20 cellular contexts compared by ENCODE assay signal in genomic region chr9:127135056-127135745, GRCh38. TPM values are rescaled to one million over a fixed set of nuclear protein-coding genes. Genes with fewer than 3 reads are reported as not detected.
DNase-seq lines count a peak whose midpoint lies in the region; ATAC-seq and TF ChIP-seq lines count a peak whose summit lies in the region.
"Had no signal": no experiment of that assay in that cellular context is flagged by ENCODE, and none has a peak within 500 bp of the region (broad histone marks: within the 10 kb centered on the region; RNA-seq: fewer than 3 reads in every experiment).

No MANE protein-coding gene starts in this region.

- H4K91ac ChIP-seq in neuronal stem cell (ENCODE audit: low read depth, low read length, poor library complexity) = no peak overlapping the region

- H3K79me1 ChIP-seq in neuronal stem cell (ENCODE audit: low read depth, low read length) = no peaks in the 10 kb centered on the region

- TF ChIP-seq CTCF in endodermal cell (conservative IDR thresholded peaks at IDR 0.05) = no peak
- no peak for TF ChIP-seq CTCF in transverse colon (IDR thresholded peaks at IDR 0.05)

- no peak overlapping the region for H2BK5ac ChIP-seq in neuronal stem cell (ENCODE audit: low read length)

- H3K4ac ChIP-seq in neuronal stem cell (ENCODE audit: low read length) = no peak overlapping the region

- H3K18ac ChIP-seq in neuronal stem cell (ENCODE audit: low read length) = peak overlapping the region; percentile 8

- no peaks in the 10 kb centered on the region for H3K9me3 ChIP-seq in endodermal cell (ENCODE audit: control insufficient read depth, low read length)
- H3K9me3 ChIP-seq in neuronal stem cell (replicated peaks in 1 of 2; ENCODE audit: control insufficient read depth in 2 of 2, insufficient read depth in 1 of 2, low read depth in 1 of 2, low read length in 2 of 2) = no peaks in the 10 kb centered on the region
- H3K9me3 ChIP-seq in transverse colon = no peaks in the 10 kb centered on the region
- H3K9me3 ChIP-seq in T-helper 17 cell (ENCODE audit: control insufficient read depth, low read length, poor library complexity, severe bottlenecking) = no peaks in the 10 kb centered on the region
- H3K9me3 ChIP-seq: BLaER1 treated with 17β-estradiol and CSF1 and Interleukin-3, amounts not matched to agents 10 nM and 100 nM had no signal

- H3K9me3 Mint-ChIP-seq in endodermal cell = no peaks in the 10 kb centered on the region
- H3K9me3 Mint-ChIP-seq: stimulated activated memory B cell treated with anti-CD40 and anti-IgM and Interleukin-4, amounts not matched to agents 10 μg/mL and 1 μg/mL and 100 μg/mL, for 72 hours had no signal

- no peak overlapping the region for H3K4me3 ChIP-seq in endodermal cell (ENCODE audit: low read length)
- H3K4me3 ChIP-seq in neuronal stem cell (ENCODE audit: low read length in 2 of 2) = no peak overlapping the region
- H3K4me3 ChIP-seq in transverse colon = no peak overlapping the region
- H3K4me3 ChIP-seq: BLaER1 treated with 17β-estradiol and CSF1 and Interleukin-3, amounts not matched to agents 10 nM and 100 nM had no signal

- H4K8ac ChIP-seq in neuronal stem cell (ENCODE audit: low read depth, low read length) = no peak overlapping the region

- H3K27ac ChIP-seq in endodermal cell (ENCODE audit: low read depth, low read length) (no peak overlapping the region), neuronal stem cell (replicated peaks; ENCODE audit: low read length) (no peak overlapping the region), transverse colon (peak overlapping the region; percentile 80 to 85 (median 82))

- DNase-seq in activated T-cell treated with anti-CD3 and anti-CD28 coated beads, Interleukin-2, amount 50 U/mL, for 48 hours = peak; percentile 11 to 12
- DNase-seq in activated T-cell treated with anti-CD3 and anti-CD28 coated beads, Interleukin-2, amount 50 U/mL, for 1 hour = no peak
- DNase-seq in endodermal cell (peak; percentile 33), neuronal stem cell (ENCODE audit: low spot score) (no peak), transverse colon (no peak), NCI-H69 (lab: John Stamatoyannopoulos, UW) (no peak), T-helper 17 cell (no peak)
- DNase-seq in stimulated activated naive CD4-positive, alpha-beta T cell treated with Interleukin-2 at 50 U/mL for 16 hours (lab: John Stamatoyannopoulos, UW) = no peak
- DNase-seq: activated CD4-positive, alpha-beta T cell treated with anti-CD3 and anti-CD28 coated beads for 4 hours; activated naive CD4-positive, alpha-beta T cell treated with Interleukin-2 at 50 U/mL for 16 hours; anterior cingulate cortex; Calu3; hippocampal formation; Kasumi-1; mammary epithelial cell; NCI-H526; retina had no signal

- no peak overlapping the region for H2BK12ac ChIP-seq in neuronal stem cell (ENCODE audit: low read length)

- no peak for ATAC-seq in T-helper 17 cell
- ATAC-seq: stimulated activated memory B cell treated with anti-CD40 and anti-IgM and Interleukin-4, amounts not matched to agents 10 μg/mL and 1 μg/mL and 100 μg/mL, for 72 hours had no signal

- H3K4me3 Mint-ChIP-seq in endodermal cell (no peak overlapping the region), T-helper 17 cell (no peak overlapping the region)
- H3K4me3 Mint-ChIP-seq: stimulated activated memory B cell treated with anti-CD40 and anti-IgM and Interleukin-4, amounts not matched to agents 10 μg/mL and 1 μg/mL and 100 μg/mL, for 72 hours had no signal

- peaks cover 34% of the 10 kb centered on the region for H3K4me1 ChIP-seq in endodermal cell (ENCODE audit: control insufficient read depth, insufficient read depth, low read length)
- H3K4me1 ChIP-seq in neuronal stem cell (ENCODE audit: control insufficient read depth in 2 of 2, insufficient read depth in 1 of 2, low read depth in 1 of 2, low read length in 2 of 2) = peaks cover 16 to 25% of the 10 kb centered on the region in 2 donors
- H3K4me1 ChIP-seq in transverse colon = peaks cover 7 to 42% (median 16%) of the 10 kb centered on the region in 4 donors

- H3K4me1 Mint-ChIP-seq in endodermal cell (peaks cover 54% of the 10 kb centered on the region), T-helper 17 cell (peaks cover 5% of the 10 kb centered on the region)
- H3K4me1 Mint-ChIP-seq: stimulated activated memory B cell treated with anti-CD40 and anti-IgM and Interleukin-4, amounts not matched to agents 10 μg/mL and 1 μg/mL and 100 μg/mL, for 72 hours had no signal

- H3K9ac ChIP-seq in endodermal cell (ENCODE audit: extremely low read depth, low read length, poor library complexity, severe bottlenecking) (no peak overlapping the region), neuronal stem cell (ENCODE audit: low read depth, low read length, poor library complexity) (no peak overlapping the region)

- no peak overlapping the region for H2AFZ ChIP-seq in neuronal stem cell (ENCODE audit: low read length)

- 86 to 100% methylated on average over 1 to 3 of the region's 4 CpGs for WGBS in endodermal cell (ENCODE audit: insufficient coverage in 1 of 2, insufficient read length in 1 of 2), 2 experiments
- no CpG with 5 or more reads among the region's 4 CpGs for WGBS in neuronal stem cell (ENCODE audit: extremely low coverage in 2 of 2, insufficient read length in 2 of 2, insufficient replicate concordance in 1 of 2), 2 donors
- WGBS in transverse colon (ENCODE audit: low coverage in 1 of 2), 2 donors = 50 to 82% methylated on average over 1 to 4 of the region's 4 CpGs

- H3K36me3 ChIP-seq in endodermal cell (ENCODE audit: control insufficient read depth, insufficient read depth, low read length) (no peaks in the 10 kb centered on the region), neuronal stem cell (replicated peaks in 1 of 2; ENCODE audit: control insufficient read depth in 2 of 2, insufficient read depth in 2 of 2, low read length in 2 of 2) (no peaks in the 10 kb centered on the region), transverse colon (no peaks in the 10 kb centered on the region)
- H3K36me3 ChIP-seq: BLaER1 treated with 17β-estradiol and CSF1 and Interleukin-3, amounts not matched to agents 10 nM and 100 nM had no signal

- peak overlapping the region; percentile 64 for H3K14ac ChIP-seq in neuronal stem cell (ENCODE audit: low read length)

- H2BK15ac ChIP-seq in neuronal stem cell (ENCODE audit: low read length) = peak overlapping the region; percentile 13

- H3K27ac Mint-ChIP-seq in endodermal cell = no peak overlapping the region
- no peak overlapping the region for H3K27ac Mint-ChIP-seq in T-helper 17 cell
- H3K27ac Mint-ChIP-seq: stimulated activated memory B cell treated with anti-CD40 and anti-IgM and Interleukin-4, amounts not matched to agents 10 μg/mL and 1 μg/mL and 100 μg/mL, for 72 hours had no signal

- H3K27me3 ChIP-seq in endodermal cell (ENCODE audit: control insufficient read depth, insufficient read depth, low read length, poor library complexity, severe bottlenecking) (no peaks in the 10 kb centered on the region), neuronal stem cell (ENCODE audit: control insufficient read depth in 3 of 3, insufficient read depth in 3 of 3, low read depth in 1 of 3, low read length in 3 of 3) (peaks cover 0 to 10% (median 0%) of the 10 kb centered on the region in 3 experiments), transverse colon (no peaks in the 10 kb centered on the region)

- H3K36me3 Mint-ChIP-seq in endodermal cell (ENCODE audit: low read depth) = no peaks in the 10 kb centered on the region
- H3K36me3 Mint-ChIP-seq in T-helper 17 cell (ENCODE audit: low read depth) = peaks cover 2% of the 10 kb centered on the region

- no peak overlapping the region for H2AK5ac ChIP-seq in neuronal stem cell (ENCODE audit: low read depth, low read length)

- H2BK120ac ChIP-seq in neuronal stem cell (ENCODE audit: low read depth, low read length) = no peak overlapping the region

- no peak for TF ChIP-seq POLR2A in transverse colon (IDR thresholded peaks at IDR 0.05)

- intact Hi-C loops in transverse colon (cut with DNase I; ENCODE audit: low total_unique reads) = no loop called here

- in situ Hi-C loops in transverse colon (cut with MboI; ENCODE audit: low pct_ligation_motif_present in 1 of 4, low pct_unique_long_range_greater_than_20kb in 1 of 4, low sequenced_read_pairs in 3 of 4) = no loop called here

- H3K27me3 Mint-ChIP-seq in endodermal cell (ENCODE audit: insufficient read depth) = no peaks in the 10 kb centered on the region
- H3K27me3 Mint-ChIP-seq in T-helper 17 cell = no peaks in the 10 kb centered on the region
- H3K27me3 Mint-ChIP-seq: stimulated activated memory B cell treated with anti-CD40 and anti-IgM and Interleukin-4, amounts not matched to agents 10 μg/mL and 1 μg/mL and 100 μg/mL, for 72 hours had no signal

- no peak overlapping the region for H3K4me2 ChIP-seq in neuronal stem cell (ENCODE audit: insufficient read depth, low read length, poor library complexity, severe bottlenecking)

- TF ChIP-seq EP300 in transverse colon (IDR thresholded peaks at IDR 0.05; ENCODE audit: low read depth) = no peak

- peak overlapping the region; percentile 52 for H3K23ac ChIP-seq in neuronal stem cell (ENCODE audit: low read depth, low read length, poor library complexity)

RNA-seq across cellular contexts. Expression of gene ANGPTL2, which starts 12.8 kb away (rescaled TPM):
- total RNA-seq in endodermal cell = 10 to 100 TPM; 14.8 to 17.1 TPM
- polyA plus RNA-seq in endodermal cell (2013, experiment 1 of 2) = 19.1 TPM
- polyA plus RNA-seq in endodermal cell (2013, experiment 2 of 2) = 21.2 TPM
- polyA plus RNA-seq in neuronal stem cell (2013, experiment 1 of 2) = 13.6 TPM
- 14.2 TPM for polyA plus RNA-seq in neuronal stem cell (2013, experiment 2 of 2)
- 10 to 100 TPM; 11.0 to 30.8 (median 13.1) TPM for total RNA-seq in transverse colon
- total RNA-seq in T-helper 17 cell = under 1 TPM in 1 of 2 donors, not detected in 1; 0.10 TPM
- total RNA-seq: Calu3 had no signal
- polyA plus RNA-seq: mammary epithelial cell, neural cell had no signal

Comparison
In these comparisons a context has a peak if more than half of its experiments do, and no peak if none do; other contexts are left out.
1. DNase-seq: peak in activated T-cell treated with anti-CD3 and anti-CD28 coated beads, Interleukin-2, amount 50 U/mL, for 48 hours (2 of 2) and endodermal cell (single experiment); none in activated T-cell treated with anti-CD3 and anti-CD28 coated beads, Interleukin-2, amount 50 U/mL, for 1 hour (single experiment), neuronal stem cell (single experiment), transverse colon (single experiment), stimulated activated naive CD4-positive, alpha-beta T cell treated with Interleukin-2 at 50 U/mL for 16 hours (single experiment), NCI-H69 (single experiment) and T-helper 17 cell (0 of 3).
2. H3K27ac ChIP-seq: peak in transverse colon (4 of 4); none in endodermal cell (single experiment) and neuronal stem cell (single experiment).
3. RNA of gene ANGPTL2, which starts 12.8 kb away (total RNA-seq): 14.8 to 17.1 TPM in endodermal cell and 11.0 to 30.8 TPM in transverse colon; 0.10 TPM in T-helper 17 cell; every median in the first group is over 10 times any median in the second.